ENCODE assay signal across 18 cellular contexts in the genomic region with DNA sequence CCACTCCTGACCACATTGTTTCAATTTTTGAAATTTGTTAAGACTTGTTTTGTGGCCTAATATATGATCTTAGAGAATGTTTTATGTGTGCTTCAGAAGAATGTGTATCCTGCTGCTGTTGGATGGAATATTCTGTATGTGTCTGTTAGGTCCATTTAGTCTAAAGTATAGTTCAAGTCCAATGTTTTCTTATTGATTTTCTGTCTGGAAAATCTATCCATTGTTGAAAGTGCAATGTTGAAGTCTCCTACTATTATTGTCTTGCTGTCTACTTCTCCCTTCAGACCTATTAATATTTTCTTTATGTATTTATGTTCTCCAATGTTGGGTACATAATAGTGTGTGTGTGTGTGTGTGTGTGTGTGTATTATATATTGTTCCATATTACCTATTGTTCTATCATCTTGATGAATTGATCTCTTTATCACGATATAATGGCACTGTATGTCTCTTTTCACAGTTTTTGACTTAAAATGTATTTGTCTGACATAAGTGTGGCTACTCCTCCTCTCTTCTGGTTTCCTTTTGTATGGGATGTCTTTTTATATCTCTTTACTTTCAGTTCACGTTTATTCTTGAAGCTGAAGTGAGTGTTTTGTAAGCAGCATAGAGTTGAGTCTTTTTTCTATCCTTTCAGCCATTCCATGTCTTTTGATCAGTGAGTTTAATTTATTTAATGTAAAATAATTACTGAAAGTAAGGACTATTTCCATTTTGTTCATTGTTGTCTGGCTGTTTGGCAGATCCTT.
DNase-seq lines count a peak whose midpoint lies in the region; ATAC-seq, FAIRE-seq and TF ChIP-seq lines count a peak whose summit lies in the region.
"Had no signal": no experiment of that assay in that cellular context is flagged by ENCODE, and none has a peak within 500 bp of the region (broad histone marks: within the 10 kb centered on the region; RNA-seq: fewer than 3 reads in every experiment).

No MANE protein-coding gene starts in this region.

- TF ChIP-seq CTCF in bronchial epithelial cell (IDR thresholded peaks at IDR 0.05; ENCODE audit: insufficient read depth, low read length, severe bottlenecking) = no peak

- no peaks in the 10 kb centered on the region for H3K36me3 ChIP-seq in bronchial epithelial cell (ENCODE audit: control insufficient read depth, insufficient read depth, low read length)
- H3K36me3 ChIP-seq: heart right ventricle had no signal

- no peak overlapping the region for H3K4me3 ChIP-seq in bronchial epithelial cell (ENCODE audit: low read depth, low read length)
- H3K4me3 ChIP-seq: heart right ventricle had no signal

- no peaks in the 10 kb centered on the region for H3K27me3 ChIP-seq in bronchial epithelial cell (ENCODE audit: control insufficient read depth, insufficient read depth, low read length)
- H3K27me3 ChIP-seq: heart right ventricle had no signal

- peak; percentile 76 for ATAC-seq in GM18520 (IDR thresholded peaks at IDR 0.05; ENCODE audit: unreplicated experiment)
- peak; percentile 90 for ATAC-seq in GM21526 (IDR thresholded peaks at IDR 0.05; ENCODE audit: low FRiP score, unreplicated experiment)
- peak; percentile 86 for ATAC-seq in HG03103 (IDR thresholded peaks at IDR 0.05; ENCODE audit: low read depth, unreplicated experiment)
- ATAC-seq: heart right ventricle had no signal

- peak; percentile 36 for DNase-seq in bronchial epithelial cell (ENCODE audit: low read depth)
- DNase-seq in NCI-H2081 (lab: John Stamatoyannopoulos, UW) = no peak
- no peak for DNase-seq in RKO (ENCODE audit: low spot score)
- DNase-seq in NCI-H1105 (lab: John Stamatoyannopoulos, UW) = no peak
- DNase-seq: activated CD4-positive, alpha-beta T cell treated with anti-CD3 and anti-CD28 coated beads for 4 hours; DMS 273 treated with DMSO at 0.1 percent for 48 hours; heart right ventricle; islet precursor cell; mesendoderm; NCI-H187 treated with DMSO at 0.1 percent for 48 hours; NCI-H510A; OCI-M1; stimulated activated CD4-positive, alpha-beta T cell treated with anti-CD3 and anti-CD28 coated beads, Interleukin-15, amount 100 ng/mL, for 24 hours; T1000 had no signal

- FAIRE-seq in bronchial epithelial cell (lab: Jason Lieb, UNC) = no peak
- FAIRE-seq: H54 had no signal
